Comparison of ENCODE assay signal across 9 cellular contexts in genomic region chr7:78226059-78226658, GRCh38.
DNase-seq lines count a peak whose midpoint lies in the region; ATAC-seq, FAIRE-seq and TF ChIP-seq lines count a peak whose summit lies in the region.
"Had no signal": no experiment of that assay in that cellular context is flagged by ENCODE, and none has a peak within 500 bp of the region (broad histone marks: within the 10 kb centered on the region; RNA-seq: fewer than 3 reads in every experiment).

No MANE protein-coding gene starts in this region.

- BruUV-seq in MCF 10A (replicated peaks; lab: Mats Ljungman, UMichigan) (no TSS peak), GM12878 (replicated peaks; lab: Mats Ljungman, UMichigan) (no TSS peak)

- H3K27ac ChIP-seq in breast epithelium (no peak overlapping the region), GM12878 (ENCODE audit: control insufficient read depth, insufficient read depth) (no peak overlapping the region)

- DNase-seq in MCF 10A (ENCODE audit: unreplicated experiment), result peak; percentile 50
- no peak for DNase-seq in breast epithelium (ENCODE audit: low spot score in 2 of 2)
- peak; percentile 38 for DNase-seq in NCI-H2227 treated with DMSO at 0.1 percent for 48 hours (lab: John Stamatoyannopoulos, UW)
- DNase-seq in GM12878 (ENCODE audit: low read depth, low spot score), result no peak
- DNase-seq in lung microvascular endothelial cell (ENCODE audit: low read depth in 2 of 2), result peak; percentile 2 to 11
- no peak for DNase-seq in CD1c-positive myeloid dendritic cell (ENCODE audit: extremely low spot score)

- POLR2A ChIA-PET in MCF 10A (lab: Yijun Ruan, JAX), result no interaction called here
- POLR2A ChIA-PET in GM12878 (lab: Charles Lee), result no interaction called here

- in situ Hi-C loops in GM12878 (cut with MboI), result no loop called here

- CTCF ChIA-PET in MCF 10A (lab: Yijun Ruan, JAX), result interaction anchor here (0.6 to 1.2 kb wide), 10 partner anchors 13 to 1735 kb away, joined by 3 to 6 read pairs (median 4); no protein-coding TSS in a partner anchor
- CTCF ChIA-PET in GM12878 (lab: Yijun Ruan, JAX), result interaction anchor here (0.6 to 0.7 kb wide), 4 partner anchors 33 to 395 kb away, joined by 3 read pairs; no protein-coding TSS in a partner anchor

- H3K9ac ChIP-seq in GM12878 (ENCODE audit: control insufficient read depth, insufficient read depth, low read length), result no peak overlapping the region

- H3K4me3 ChIP-seq in breast epithelium (no peak overlapping the region), GM12878 (no peak overlapping the region)

- TF ChIP-seq POLR2A in breast epithelium (IDR thresholded peaks at IDR 0.05), result no peak
- TF ChIP-seq POLR2A in GM12878 (IDR thresholded peaks at IDR 0.05; ENCODE audit: low read depth, low read length), result no peak

- no peaks in the 10 kb centered on the region for H4K20me1 ChIP-seq in GM12878 (ENCODE audit: control insufficient read depth, insufficient read depth)

- SMC1A ChIA-PET in GM12878 (lab: Charles Lee; ENCODE audit: uncharacterized antibody, unreplicated experiment), result interaction anchor here (0.6 kb wide), 1 partner anchor 228 kb away, joined by 4 read pairs; no protein-coding TSS in a partner anchor

- RAD21 ChIA-PET in GM12878 (lab: Charles Lee; ENCODE audit: unreplicated experiment), result no interaction called here

- TF ChIP-seq EP300 in GM12878 (IDR thresholded peaks at IDR 0.05; ENCODE audit: borderline replicate concordance in 1 of 2, control insufficient read depth in 1 of 2, low read depth in 2 of 2, low read length in 2 of 2), result no peak

- peaks cover 44% of the 10 kb centered on the region for H3K27me3 Mint-ChIP-seq in MCF 10A (ENCODE audit: insufficient read depth, unreplicated experiment)

- H2AFZ ChIP-seq in GM12878 (ENCODE audit: control insufficient read depth, low read depth, low read length), result no peak overlapping the region

- intact Hi-C loops in MCF 10A (cut with micrococcal nuclease), result loop anchor here (1.0 to 2.0 kb wide), 2 partner anchors 205 to 286 kb away; no protein-coding TSS in a partner anchor
- intact Hi-C loops in breast epithelium (cut with DNase I; ENCODE audit: low total_unique reads), result no loop called here
- intact Hi-C loops in GM12878 (cut with micrococcal nuclease; ENCODE audit: unreplicated experiment), result no loop called here

- H3K4me1 ChIP-seq in breast epithelium (no peaks in the 10 kb centered on the region), GM12878 (ENCODE audit: control insufficient read depth, insufficient read depth, low read length) (no peaks in the 10 kb centered on the region)

- no peaks in the 10 kb centered on the region for H3K79me2 ChIP-seq in GM12878 (ENCODE audit: control insufficient read depth, insufficient read depth, low read length)

- H3K27ac Mint-ChIP-seq in MCF 10A (ENCODE audit: low read depth, unreplicated experiment), result no peak overlapping the region

- H3K9me3 Mint-ChIP-seq in MCF 10A (ENCODE audit: unreplicated experiment), result no peaks in the 10 kb centered on the region

- peak; percentile 61 for ATAC-seq in GM12878
- ATAC-seq in HG02759 (IDR thresholded peaks at IDR 0.05; ENCODE audit: unreplicated experiment), result no peak
- no peak for ATAC-seq in GM21515 (IDR thresholded peaks at IDR 0.05; ENCODE audit: unreplicated experiment)

- H3K9me3 ChIP-seq in breast epithelium (no peaks in the 10 kb centered on the region), GM12878 (replicated peaks; ENCODE audit: control insufficient read depth, insufficient read depth, low read length) (no peaks in the 10 kb centered on the region)

- no peaks in the 10 kb centered on the region for H3K36me3 Mint-ChIP-seq in MCF 10A (ENCODE audit: insufficient read depth, unreplicated experiment)

- 16% methylated on average over 9 of the region's 9 CpGs for WGBS in GM12878 (ENCODE audit: insufficient coverage, insufficient replicate concordance, low lambda C conversion rate, missing lambda C conversion rate)

- no peak overlapping the region for H3K4me3 Mint-ChIP-seq in MCF 10A (ENCODE audit: unreplicated experiment)
- H3K4me3 Mint-ChIP-seq: central memory CD8-positive, alpha-beta T cell had no signal

- peak; percentile 50 for TF ChIP-seq CTCF in MCF 10A (IDR thresholded peaks at IDR 0.05; ENCODE audit: unreplicated experiment)
- TF ChIP-seq CTCF in breast epithelium (IDR thresholded peaks at IDR 0.05), result no peak
- TF ChIP-seq CTCF in GM12878 (IDR thresholded peaks at IDR 0.05 in 2 of 3, conservative IDR thresholded peaks at IDR 0.05 in 1 of 3; ENCODE audit: control insufficient read depth in 2 of 3, extremely low read depth in 1 of 3, insufficient read depth in 1 of 3, low read depth in 3 of 3, low read length in 3 of 3), result peak; percentile 30 to 44 (median 38); a peak in 4 of 6 replicates

- no peak overlapping the region for H3K4me2 ChIP-seq in GM12878 (ENCODE audit: control insufficient read depth, insufficient read depth)

- H3K27me3 ChIP-seq in breast epithelium (no peaks in the 10 kb centered on the region), GM12878 (replicated peaks in 1 of 2; ENCODE audit: control insufficient read depth in 2 of 2, insufficient read depth in 2 of 2, low read length in 1 of 2) (no peaks in the 10 kb centered on the region)

- TF ChIP-seq RAD21 in GM12878 (IDR thresholded peaks at IDR 0.05; ENCODE audit: insufficient read depth, low read depth, low read length), result 0 out of 2 replicates have a peak, but pooled peaks have one; percentile 20

- no peaks in the 10 kb centered on the region for H3K36me3 ChIP-seq in breast epithelium
- no peaks in the 10 kb centered on the region for H3K36me3 ChIP-seq in GM12878 (ENCODE audit: control insufficient read depth in 2 of 2, insufficient read depth in 2 of 2, low read length in 1 of 2)

- H3K4me1 Mint-ChIP-seq in MCF 10A (ENCODE audit: insufficient read depth, unreplicated experiment), result no peaks in the 10 kb centered on the region
- H3K4me1 Mint-ChIP-seq: central memory CD8-positive, alpha-beta T cell had no signal

- FAIRE-seq in GM12878 (lab: Jason Lieb, UNC), result no peak

TF ChIP-seq in GM12878, 131 proteins besides CTCF, POLR2A, EP300 and RAD21:
- TF ChIP-seq SREBF2 (IDR thresholded peaks at IDR 0.05; ENCODE audit: low read length), result no peak
TF ChIP-seq in GM12878: peak in this region for 0.

Comparison
In these comparisons a context has a peak if more than half of its experiments do, and no peak if none do; other contexts are left out.
1. DNase-seq: peak in MCF 10A (single experiment), NCI-H2227 treated with DMSO at 0.1 percent for 48 hours (single experiment) and lung microvascular endothelial cell (2 of 2); none in breast epithelium (0 of 2), GM12878 (single experiment) and CD1c-positive myeloid dendritic cell (single experiment).
2. CTCF ChIP-seq: peak in MCF 10A (single experiment) and GM12878 (3 of 3); none in breast epithelium (0 of 3).